15 cellular contexts compared by ENCODE assay signal in genomic region chr12:62977419-62977818, GRCh38. TPM values are rescaled to one million over a fixed set of nuclear protein-coding genes. Genes with fewer than 3 reads are reported as not detected.
A peak's percentile ranks its signal among the peaks of the same experiment; 100 is the strongest.
DNase-seq lines count a peak whose midpoint lies in the region; ATAC-seq and TF ChIP-seq lines count a peak whose summit lies in the region.
"Had no signal": no experiment of that assay in that cellular context is flagged by ENCODE, and none has a peak within 500 bp of the region (broad histone marks: within the 10 kb centered on the region; RNA-seq: fewer than 3 reads in every experiment).

No MANE protein-coding gene starts in this region.

- no peaks in the 10 kb centered on the region for H3K9me3 ChIP-seq in vagina
- H3K9me3 ChIP-seq in tibial artery = no peaks in the 10 kb centered on the region

- peak; percentile 5 for DNase-seq in A172 (ENCODE audit: low spot score)
- DNase-seq in ELR (ENCODE audit: low read depth) = peak; percentile 63
- peak; percentile 97 for DNase-seq in NCI-H748 (lab: John Stamatoyannopoulos, UW; ENCODE audit: unreplicated experiment)
- peak; percentile 6 for DNase-seq in epithelial cell of esophagus (ENCODE audit: low read depth)
- no peak for DNase-seq in chondrocyte (ENCODE audit: low spot score)
- DNase-seq in vagina (ENCODE audit: extremely low spot score in 2 of 2) = no peak
- no peak for DNase-seq in tibial artery
- DNase-seq: amygdala; DND-41; GOT3; NK-92 treated with Interleukin-12 subunit alpha and Interleukin-12 subunit beta, amount 100 ng/mL, for 24 hours; stimulated activated CD4-positive, alpha-beta T cell treated with anti-CD3 and anti-CD28 coated beads, Interleukin-4, amount 100 ng/mL, for 4 hours; stimulated activated naive B cell treated with anti-CD40 and anti-IgM and Interleukin-4, amounts not matched to agents 10 μg/mL and 1 μg/mL and 100 μg/mL, for 72 hours had no signal

- no peaks in the 10 kb centered on the region for H3K27me3 ChIP-seq in vagina
- H3K27me3 ChIP-seq in tibial artery = no peaks in the 10 kb centered on the region

- TF ChIP-seq CTCF in epithelial cell of esophagus (IDR thresholded peaks at IDR 0.05; ENCODE audit: insufficient read depth, low read depth, low read length, missing control alignments) (no peak), chondrocyte (IDR thresholded peaks at IDR 0.05) (no peak), vagina (IDR thresholded peaks at IDR 0.05) (no peak), tibial artery (IDR thresholded peaks at IDR 0.05) (no peak)

- no peak overlapping the region for H3K27ac Mint-ChIP-seq in chondrocyte (ENCODE audit: unreplicated experiment)
- H3K27ac Mint-ChIP-seq: stimulated activated naive B cell treated with anti-CD40 and anti-IgM and Interleukin-4, amounts not matched to agents 10 μg/mL and 1 μg/mL and 100 μg/mL, for 72 hours had no signal

- peaks cover 3% of the 10 kb centered on the region for H3K36me3 Mint-ChIP-seq in chondrocyte (ENCODE audit: low read depth)
- H3K36me3 Mint-ChIP-seq: stimulated activated naive B cell treated with anti-CD40 and anti-IgM and Interleukin-4, amounts not matched to agents 10 μg/mL and 1 μg/mL and 100 μg/mL, for 72 hours had no signal

- H3K36me3 ChIP-seq in vagina = no peaks in the 10 kb centered on the region
- no peaks in the 10 kb centered on the region for H3K36me3 ChIP-seq in tibial artery

- H3K4me3 ChIP-seq in epithelial cell of esophagus (ENCODE audit: low read length) (no peak overlapping the region), vagina (no peak overlapping the region), tibial artery (no peak overlapping the region)

- peaks cover 3% of the 10 kb centered on the region for H3K9me3 Mint-ChIP-seq in chondrocyte (ENCODE audit: low read depth)
- H3K9me3 Mint-ChIP-seq: stimulated activated naive B cell treated with anti-CD40 and anti-IgM and Interleukin-4, amounts not matched to agents 10 μg/mL and 1 μg/mL and 100 μg/mL, for 72 hours had no signal

- H3K27me3 Mint-ChIP-seq in chondrocyte (ENCODE audit: low read depth) = no peaks in the 10 kb centered on the region

- intact Hi-C loops in vagina (cut with DNase I) = no loop called here
- intact Hi-C loops in tibial artery (cut with DNase I; ENCODE audit: low total_unique reads) = no loop called here

- H3K4me1 ChIP-seq in vagina = no peaks in the 10 kb centered on the region
- H3K4me1 ChIP-seq in tibial artery = peaks cover 0 to 4% (median 2%) of the 10 kb centered on the region in 4 donors

- peaks cover 3% of the 10 kb centered on the region for H3K4me1 Mint-ChIP-seq in chondrocyte (ENCODE audit: low read depth)
- H3K4me1 Mint-ChIP-seq: stimulated activated naive B cell treated with anti-CD40 and anti-IgM and Interleukin-4, amounts not matched to agents 10 μg/mL and 1 μg/mL and 100 μg/mL, for 72 hours had no signal

- H3K27ac ChIP-seq in vagina (no peak overlapping the region), tibial artery (no peak overlapping the region)

- no peak for ATAC-seq in HG03521 (IDR thresholded peaks at IDR 0.05; ENCODE audit: unreplicated experiment)
- ATAC-seq: activated CD4-positive, CD25-positive, alpha-beta regulatory T cell treated with anti-CD3 and anti-CD28 coated beads, Interleukin-2, amount 50 U/mL, for 24 hours; stimulated activated naive B cell treated with anti-CD40 and anti-IgM and Interleukin-4, amounts not matched to agents 10 μg/mL and 1 μg/mL and 100 μg/mL, for 72 hours had no signal

- TF ChIP-seq POLR2A in vagina (IDR thresholded peaks at IDR 0.05) = no peak

- H3K4me3 Mint-ChIP-seq in chondrocyte (ENCODE audit: unreplicated experiment) = no peak overlapping the region
- H3K4me3 Mint-ChIP-seq: stimulated activated naive B cell treated with anti-CD40 and anti-IgM and Interleukin-4, amounts not matched to agents 10 μg/mL and 1 μg/mL and 100 μg/mL, for 72 hours had no signal

RNA-seq across cellular contexts. Expression of gene PPM1H, which starts 42.5 kb away (rescaled TPM):
- 7.0 and 9.2 TPM in 2 replicates for total RNA-seq in A172 (2014; rRNA removed; shearing (Covaris generic))
- total RNA-seq in chondrocyte (34.3 to 55.9 TPM (median 44.8 TPM) in 3 replicates), vagina (0.49 TPM)

Comparison
In these comparisons a context has a peak if more than half of its experiments do, and no peak if none do; other contexts are left out.
1. DNase-seq: peak in A172 (single experiment), ELR (single experiment), NCI-H748 (single experiment) and epithelial cell of esophagus (single experiment); none in chondrocyte (single experiment), vagina (0 of 2) and tibial artery (0 of 2).